In the genomic region with DNA sequence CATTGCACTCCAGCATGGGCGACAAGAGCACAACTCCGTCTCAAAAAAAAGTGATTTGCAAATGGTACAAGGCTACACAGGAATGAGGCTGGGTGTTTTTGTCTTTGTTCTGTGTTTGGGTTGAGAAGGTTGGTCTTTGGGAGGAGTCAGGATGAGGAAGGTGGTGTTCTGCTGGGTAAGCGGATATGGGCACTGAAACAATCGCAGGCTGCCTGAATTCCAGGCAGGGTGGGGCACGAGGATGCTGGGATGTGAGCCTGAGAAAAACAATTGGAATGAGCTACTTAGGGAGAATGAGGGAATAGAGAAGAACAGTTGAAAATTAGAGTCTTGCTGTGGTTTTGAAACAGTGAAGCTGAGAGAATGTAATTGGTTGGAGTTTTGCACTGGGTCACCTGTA, we compare ENCODE assay signal across 1 cellular context.
TF ChIP-seq lines count a peak whose summit lies in the region.

No MANE protein-coding gene starts in this region.

TF ChIP-seq in IMR-90, 13 proteins besides CTCF, POLR2A, EP300 and RAD21:
- no peak for TF ChIP-seq CEBPB (IDR thresholded peaks at IDR 0.05; ENCODE audit: low read depth, low read length)
- TF ChIP-seq USF2 (IDR thresholded peaks at IDR 0.05; ENCODE audit: low read depth, low read length), result no peak
- no peak for TF ChIP-seq MAFK (IDR thresholded peaks at IDR 0.05; ENCODE audit: low read depth, low read length)
- TF ChIP-seq RCOR1 (IDR thresholded peaks at IDR 0.05; ENCODE audit: insufficient replicate concordance, low read length), result no peak
- no peak for TF ChIP-seq NFE2L2 (IDR thresholded peaks at IDR 0.05; ENCODE audit: low read depth, low read length)
- TF ChIP-seq RFX5 (IDR thresholded peaks at IDR 0.05; ENCODE audit: low read depth, low read length), result no peak
- TF ChIP-seq, protein P1, sequence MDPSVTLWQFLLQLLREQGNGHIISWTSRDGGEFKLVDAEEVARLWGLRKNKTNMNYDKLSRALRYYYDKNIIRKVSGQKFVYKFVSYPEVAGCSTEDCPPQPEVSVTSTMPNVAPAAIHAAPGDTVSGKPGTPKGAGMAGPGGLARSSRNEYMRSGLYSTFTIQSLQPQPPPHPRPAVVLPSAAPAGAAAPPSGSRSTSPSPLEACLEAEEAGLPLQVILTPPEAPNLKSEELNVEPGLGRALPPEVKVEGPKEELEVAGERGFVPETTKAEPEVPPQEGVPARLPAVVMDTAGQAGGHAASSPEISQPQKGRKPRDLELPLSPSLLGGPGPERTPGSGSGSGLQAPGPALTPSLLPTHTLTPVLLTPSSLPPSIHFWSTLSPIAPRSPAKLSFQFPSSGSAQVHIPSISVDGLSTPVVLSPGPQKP (IDR thresholded peaks at IDR 0.05; ENCODE audit: borderline replicate concordance, low read depth, low read length), result no peak
- no peak for TF ChIP-seq CHD1 (IDR thresholded peaks at IDR 0.05; ENCODE audit: low read depth, low read length)
- TF ChIP-seq MAZ (IDR thresholded peaks at IDR 0.05; ENCODE audit: borderline replicate concordance, low read depth, low read length), result no peak
- no peak for TF ChIP-seq SMC3 (IDR thresholded peaks at IDR 0.05; ENCODE audit: low read depth, low read length)
- TF ChIP-seq FOS (IDR thresholded peaks at IDR 0.05; ENCODE audit: low read depth, low read length), result no peak
- no peak for TF ChIP-seq MXI1 (IDR thresholded peaks at IDR 0.05; ENCODE audit: borderline replicate concordance, low read depth, low read length)
- TF ChIP-seq BHLHE40 (IDR thresholded peaks at IDR 0.05; ENCODE audit: low read depth, low read length), result no peak
